Comparison of ENCODE assay signal across 1 cellular context in the genomic region with DNA sequence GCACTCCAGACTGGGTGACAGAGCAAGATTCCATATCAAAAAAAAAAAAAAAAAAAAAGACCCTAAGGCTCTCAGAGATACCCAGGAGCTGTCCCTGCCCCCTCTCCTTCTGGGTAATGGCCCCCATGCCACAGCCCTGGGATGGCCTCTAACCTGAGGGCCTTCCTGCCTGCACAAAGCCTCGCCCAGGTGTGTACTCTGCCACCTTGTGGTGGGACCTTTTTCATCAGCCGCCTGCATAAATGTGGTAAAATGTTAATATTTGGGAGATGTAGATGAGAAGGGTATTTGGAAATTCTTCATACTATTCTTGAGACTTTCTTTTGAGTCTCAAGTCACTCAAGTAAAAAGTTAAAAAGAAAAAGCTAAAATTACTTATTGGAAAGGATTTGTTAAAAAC.
TF ChIP-seq lines count a peak whose summit lies in the region.

No MANE protein-coding gene starts in this region.

TF ChIP-seq in SK-N-SH treated with all-trans-retinoic acid at 6 μM for 48 hours, 23 proteins besides CTCF, POLR2A, EP300 and RAD21 (continued from another document):
- TF ChIP-seq, protein P1, sequence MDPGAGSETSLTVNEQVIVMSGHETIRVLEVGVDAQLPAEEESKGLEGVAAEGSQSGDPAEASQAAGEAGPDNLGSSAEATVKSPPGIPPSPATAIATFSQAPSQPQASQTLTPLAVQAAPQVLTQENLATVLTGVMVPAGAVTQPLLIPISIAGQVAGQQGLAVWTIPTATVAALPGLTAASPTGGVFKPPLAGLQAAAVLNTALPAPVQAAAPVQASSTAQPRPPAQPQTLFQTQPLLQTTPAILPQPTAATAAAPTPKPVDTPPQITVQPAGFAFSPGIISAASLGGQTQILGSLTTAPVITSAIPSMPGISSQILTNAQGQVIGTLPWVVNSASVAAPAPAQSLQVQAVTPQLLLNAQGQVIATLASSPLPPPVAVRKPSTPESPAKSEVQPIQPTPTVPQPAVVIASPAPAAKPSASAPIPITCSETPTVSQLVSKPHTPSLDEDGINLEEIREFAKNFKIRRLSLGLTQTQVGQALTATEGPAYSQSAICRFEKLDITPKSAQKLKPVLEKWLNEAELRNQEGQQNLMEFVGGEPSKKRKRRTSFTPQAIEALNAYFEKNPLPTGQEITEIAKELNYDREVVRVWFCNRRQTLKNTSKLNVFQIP (CRISPR knock-in tag; IDR thresholded peaks at IDR 0.05; ENCODE audit: borderline replicate concordance, low read depth) = no peak
